ENCODE assay signal across 29 cellular contexts in the genomic region with DNA sequence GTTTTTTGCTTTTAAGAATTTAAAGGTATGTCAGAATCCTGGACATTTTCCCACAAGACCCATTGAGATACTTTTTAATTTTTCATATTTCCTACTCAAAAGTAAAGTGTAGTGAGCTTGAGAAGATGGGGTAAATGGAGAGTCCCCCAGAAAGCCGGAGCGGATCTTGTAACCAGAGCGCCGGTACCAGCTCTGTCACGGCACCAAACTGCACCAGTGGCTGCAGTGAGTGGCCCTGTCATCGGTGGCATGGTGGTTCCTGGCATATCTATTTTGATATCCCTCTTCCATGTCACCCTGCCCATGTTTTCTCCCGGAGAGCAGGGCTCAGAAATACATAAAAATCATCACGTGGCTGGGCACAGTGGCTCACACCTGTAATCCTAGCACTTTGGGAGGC. TPM values are rescaled to one million over a fixed set of nuclear protein-coding genes. Genes with fewer than 3 reads are reported as not detected.
"Had no signal": no experiment of that assay in that cellular context is flagged by ENCODE, and none has a peak within 500 bp of the region (broad histone marks: within the 10 kb centered on the region; RNA-seq: fewer than 3 reads in every experiment).

No MANE protein-coding gene starts in this region.

- H3K36me3 ChIP-seq: adrenal gland, ascending aorta, brain microvascular endothelial cell, breast epithelium, cardiac muscle cell had no signal

- H3K9me3 ChIP-seq: ascending aorta, body of pancreas, breast epithelium had no signal

- H3K9me3 Mint-ChIP-seq: activated naive CD4-positive, alpha-beta T cell treated with anti-CD3 and anti-CD28 coated beads for 36 hours; activated naive CD4-positive, alpha-beta T cell treated with anti-CD3 and anti-CD28 coated beads, Interleukin-2, amount 10 ng/mL, durations not matched to agents 7 days and 5 days; activated naive CD4-positive, alpha-beta T cell treated with anti-CD3 and anti-CD28 coated beads, Interleukin-2, amount 50 U/mL, for 24 hours; activated naive CD4-positive, alpha-beta T cell treated with anti-CD3 and anti-CD28 coated beads, Interleukin-2, amount 50 U/mL, for 72 hours; activated naive CD8-positive, alpha-beta T cell treated with anti-CD3 and anti-CD28 coated beads for 36 hours; activated naive CD8-positive, alpha-beta T cell treated with anti-CD3 and anti-CD28 coated beads, Interleukin-2, amount 10 ng/mL, durations not matched to agents 7 days and 5 days; activated naive CD8-positive, alpha-beta T cell treated with anti-CD3 and anti-CD28 coated beads, Interleukin-2, amount 50 U/mL, for 24 hours; activated T-cell treated with anti-CD3 and anti-CD28 coated beads, Interleukin-2, amount 50 U/mL, for 24 hours; activated T-cell treated with anti-CD3 and anti-CD28 coated beads, Interleukin-2, amount 50 U/mL, for 4 hours; activated T-cell treated with anti-CD3 and anti-CD28 coated beads, Interleukin-2, amount 50 U/mL, for 72 hours; activated T-helper 1 cell treated with anti-CD3 and anti-CD28 coated beads, Interleukin-12 subunit alpha, Interleukin-12 subunit beta, Interleukin-2, Interleukin-4 antibody, amounts not matched to agents 30 ng/mL and 10 ng/mL and 1 ng/mL, durations not matched to agents 14 hours and 24 hours and 36 hours; activated T-helper 17 cell treated with anti-CD3 and anti-CD28 coated beads, Interleukin-2, amount 50 U/mL, for 72 hours; activated T-helper 2 cell treated with anti-CD3 and anti-CD28 coated beads, Interferon-gamma antibody, Interleukin-2, Interleukin-4, amounts not matched to agents 10 μg/mL and 5 μg/mL and 100 μg/mL, durations not matched to agents 14 hours and 24 hours and 36 hours; central memory CD8-positive, alpha-beta T cell had no signal

- H3K4me3 ChIP-seq: adrenal gland, ascending aorta, body of pancreas, breast epithelium, cardiac muscle cell had no signal

- H3K4me3 Mint-ChIP-seq: activated naive CD4-positive, alpha-beta T cell treated with anti-CD3 and anti-CD28 coated beads for 36 hours; activated naive CD4-positive, alpha-beta T cell treated with anti-CD3 and anti-CD28 coated beads, Interleukin-2, amount 10 ng/mL, durations not matched to agents 7 days and 5 days; activated naive CD4-positive, alpha-beta T cell treated with anti-CD3 and anti-CD28 coated beads, Interleukin-2, amount 50 U/mL, for 24 hours; activated naive CD8-positive, alpha-beta T cell; activated naive CD8-positive, alpha-beta T cell treated with anti-CD3 and anti-CD28 coated beads for 36 hours; activated naive CD8-positive, alpha-beta T cell treated with anti-CD3 and anti-CD28 coated beads, Interleukin-2, amount 10 ng/mL, durations not matched to agents 7 days and 5 days; activated naive CD8-positive, alpha-beta T cell treated with anti-CD3 and anti-CD28 coated beads, Interleukin-2, amount 50 U/mL, for 24 hours; activated T-cell treated with anti-CD3 and anti-CD28 coated beads, Interleukin-2, amount 50 U/mL, for 24 hours; activated T-cell treated with anti-CD3 and anti-CD28 coated beads, Interleukin-2, amount 50 U/mL, for 4 hours; activated T-cell treated with anti-CD3 and anti-CD28 coated beads, Interleukin-2, amount 50 U/mL, for 72 hours; activated T-helper 1 cell treated with anti-CD3 and anti-CD28 coated beads, Interleukin-12 subunit alpha, Interleukin-12 subunit beta, Interleukin-2, Interleukin-4 antibody, amounts not matched to agents 30 ng/mL and 10 ng/mL and 1 ng/mL, durations not matched to agents 14 hours and 24 hours and 36 hours; activated T-helper 17 cell treated with anti-CD3 and anti-CD28 coated beads, Interleukin-2, amount 50 U/mL, for 72 hours; brain; central memory CD8-positive, alpha-beta T cell had no signal

- H3K4me1 Mint-ChIP-seq: activated naive CD4-positive, alpha-beta T cell treated with anti-CD3 and anti-CD28 coated beads, Interleukin-2, amount 10 ng/mL, durations not matched to agents 7 days and 5 days; activated naive CD4-positive, alpha-beta T cell treated with anti-CD3 and anti-CD28 coated beads, Interleukin-2, amount 50 U/mL, for 24 hours; activated naive CD8-positive, alpha-beta T cell treated with anti-CD3 and anti-CD28 coated beads for 36 hours; activated naive CD8-positive, alpha-beta T cell treated with anti-CD3 and anti-CD28 coated beads, Interleukin-2, amount 10 ng/mL, durations not matched to agents 7 days and 5 days; activated naive CD8-positive, alpha-beta T cell treated with anti-CD3 and anti-CD28 coated beads, Interleukin-2, amount 50 U/mL, for 24 hours; activated T-helper 17 cell treated with anti-CD3 and anti-CD28 coated beads, Interleukin-2, amount 50 U/mL, for 72 hours; central memory CD8-positive, alpha-beta T cell had no signal

- H3K27ac Mint-ChIP-seq: activated naive CD4-positive, alpha-beta T cell treated with anti-CD3 and anti-CD28 coated beads for 36 hours; activated naive CD4-positive, alpha-beta T cell treated with anti-CD3 and anti-CD28 coated beads, Interleukin-2, amount 10 ng/mL, durations not matched to agents 7 days and 5 days; activated naive CD4-positive, alpha-beta T cell treated with anti-CD3 and anti-CD28 coated beads, Interleukin-2, amount 50 U/mL, for 24 hours; activated naive CD4-positive, alpha-beta T cell treated with anti-CD3 and anti-CD28 coated beads, Interleukin-2, amount 50 U/mL, for 72 hours; activated naive CD8-positive, alpha-beta T cell; activated naive CD8-positive, alpha-beta T cell treated with anti-CD3 and anti-CD28 coated beads for 36 hours; activated naive CD8-positive, alpha-beta T cell treated with anti-CD3 and anti-CD28 coated beads, Interleukin-2, amount 10 ng/mL, durations not matched to agents 7 days and 5 days; activated naive CD8-positive, alpha-beta T cell treated with anti-CD3 and anti-CD28 coated beads, Interleukin-2, amount 50 U/mL, for 24 hours; activated T-cell treated with anti-CD3 and anti-CD28 coated beads, Interleukin-2, amount 50 U/mL, for 24 hours; activated T-cell treated with anti-CD3 and anti-CD28 coated beads, Interleukin-2, amount 50 U/mL, for 72 hours; activated T-helper 1 cell treated with anti-CD3 and anti-CD28 coated beads, Interleukin-12 subunit alpha, Interleukin-12 subunit beta, Interleukin-2, Interleukin-4 antibody, amounts not matched to agents 30 ng/mL and 10 ng/mL and 1 ng/mL, durations not matched to agents 14 hours and 24 hours and 36 hours; activated T-helper 17 cell treated with anti-CD3 and anti-CD28 coated beads, Interleukin-2, amount 50 U/mL, for 72 hours; activated T-helper 2 cell treated with anti-CD3 and anti-CD28 coated beads, Interferon-gamma antibody, Interleukin-2, Interleukin-4, amounts not matched to agents 10 μg/mL and 5 μg/mL and 100 μg/mL, durations not matched to agents 14 hours and 24 hours and 36 hours had no signal

- H3K36me3 Mint-ChIP-seq: activated naive CD4-positive, alpha-beta T cell treated with anti-CD3 and anti-CD28 coated beads, Interleukin-2, amount 10 ng/mL, durations not matched to agents 7 days and 5 days; activated naive CD4-positive, alpha-beta T cell treated with anti-CD3 and anti-CD28 coated beads, Interleukin-2, amount 50 U/mL, for 24 hours; activated naive CD4-positive, alpha-beta T cell treated with anti-CD3 and anti-CD28 coated beads, Interleukin-2, amount 50 U/mL, for 72 hours; activated naive CD8-positive, alpha-beta T cell; activated naive CD8-positive, alpha-beta T cell treated with anti-CD3 and anti-CD28 coated beads for 36 hours; activated naive CD8-positive, alpha-beta T cell treated with anti-CD3 and anti-CD28 coated beads, Interleukin-2, amount 10 ng/mL, durations not matched to agents 7 days and 5 days; brain had no signal

- H3K4me1 ChIP-seq: ascending aorta, breast epithelium had no signal

- H3K27me3 ChIP-seq: adrenal gland, ascending aorta, breast epithelium, cardiac muscle cell had no signal

- DNase-seq: activated gamma-delta T cell, aorta had no signal

- H3K27ac ChIP-seq: adrenal gland, ascending aorta, body of pancreas, brain microvascular endothelial cell, breast epithelium, cardiac muscle cell had no signal

RNA-seq across cellular contexts. Expression of a gene that starts 19.3 kb away (rescaled TPM):
- total RNA-seq: activated naive CD4-positive, alpha-beta T cell treated with anti-CD3 and anti-CD28 coated beads for 36 hours; activated naive CD8-positive, alpha-beta T cell treated with anti-CD3 and anti-CD28 coated beads, Interleukin-2, amount 10 ng/mL, durations not matched to agents 7 days and 5 days; activated T-cell treated with anti-CD3 and anti-CD28 coated beads, Interleukin-2, amount 50 U/mL, for 4 hours; activated T-helper 1 cell treated with anti-CD3 and anti-CD28 coated beads, Interleukin-12 subunit alpha, Interleukin-12 subunit beta, Interleukin-2, Interleukin-4 antibody, amounts not matched to agents 30 ng/mL and 10 ng/mL and 1 ng/mL, durations not matched to agents 14 hours and 24 hours and 36 hours; activated T-helper 2 cell treated with anti-CD3 and anti-CD28 coated beads, Interferon-gamma antibody, Interleukin-2, Interleukin-4, amounts not matched to agents 10 μg/mL and 5 μg/mL and 100 μg/mL, durations not matched to agents 14 hours and 24 hours and 36 hours; ascending aorta; bronchial epithelial cell; cardiac septum; chondrocyte had no signal
- polyA plus RNA-seq: aorta had no signal

RNA-seq across cellular contexts. Expression of a gene that starts 22.2 kb away (rescaled TPM):
- total RNA-seq: activated naive CD4-positive, alpha-beta T cell treated with anti-CD3 and anti-CD28 coated beads for 36 hours; activated naive CD4-positive, alpha-beta T cell treated with anti-CD3 and anti-CD28 coated beads, Interleukin-2, amount 50 U/mL, for 72 hours; activated naive CD8-positive, alpha-beta T cell treated with anti-CD3 and anti-CD28 coated beads for 36 hours; activated naive CD8-positive, alpha-beta T cell treated with anti-CD3 and anti-CD28 coated beads, Interleukin-2, amount 10 ng/mL, durations not matched to agents 7 days and 5 days; activated T-cell treated with anti-CD3 and anti-CD28 coated beads, Interleukin-2, amount 50 U/mL, for 4 hours; activated T-cell treated with anti-CD3 and anti-CD28 coated beads, Interleukin-2, amount 50 U/mL, for 72 hours; activated T-helper 1 cell treated with anti-CD3 and anti-CD28 coated beads, Interleukin-12 subunit alpha, Interleukin-12 subunit beta, Interleukin-2, Interleukin-4 antibody, amounts not matched to agents 30 ng/mL and 10 ng/mL and 1 ng/mL, durations not matched to agents 14 hours and 24 hours and 36 hours; activated T-helper 17 cell treated with anti-CD3 and anti-CD28 coated beads, Interleukin-2, amount 50 U/mL, for 72 hours; activated T-helper 2 cell treated with anti-CD3 and anti-CD28 coated beads, Interferon-gamma antibody, Interleukin-2, Interleukin-4, amounts not matched to agents 10 μg/mL and 5 μg/mL and 100 μg/mL, durations not matched to agents 14 hours and 24 hours and 36 hours; adrenal gland; ascending aorta; astrocyte; body of pancreas; bronchial epithelial cell; cardiac muscle cell; cardiac septum; cerebellum; chondrocyte had no signal
- polyA plus RNA-seq: aorta, cardiac muscle cell had no signal
